ENCODE assay signal across 9 cellular contexts in the genomic region with DNA sequence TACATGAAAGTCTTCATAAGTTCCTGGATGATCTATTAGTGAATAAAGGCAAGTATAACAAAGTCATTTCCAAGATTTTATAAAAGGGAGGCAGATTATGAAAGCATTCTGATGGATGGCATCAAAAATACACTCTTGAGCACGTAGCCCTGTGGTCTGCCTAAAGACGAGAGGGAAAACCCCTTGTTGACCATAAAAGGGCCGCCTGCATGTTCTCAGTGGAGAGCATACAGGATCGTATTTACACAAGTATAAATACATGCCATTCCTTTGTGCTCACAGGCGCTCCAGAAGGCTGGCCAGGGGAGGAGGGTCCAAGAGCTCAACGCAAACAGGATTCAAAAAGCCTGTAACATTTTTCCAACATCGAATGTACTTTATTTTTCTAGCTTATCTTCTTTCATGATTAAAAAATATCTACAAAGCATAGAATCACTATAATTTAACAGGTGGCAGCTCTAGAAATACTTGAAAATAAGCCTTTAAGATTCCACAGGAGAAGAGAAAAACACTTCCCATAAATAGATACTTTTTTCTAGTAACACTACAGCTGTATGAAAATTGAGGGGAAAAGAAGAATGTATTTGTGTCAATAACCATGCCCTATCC. TPM values are rescaled to one million over a fixed set of nuclear protein-coding genes. Genes with fewer than 3 reads are reported as not detected.
A peak's percentile ranks its signal among the peaks of the same experiment; 100 is the strongest.
DNase-seq lines count a peak whose midpoint lies in the region; ATAC-seq, FAIRE-seq and TF ChIP-seq lines count a peak whose summit lies in the region.
"Had no signal": no experiment of that assay in that cellular context is flagged by ENCODE, and none has a peak within 500 bp of the region (broad histone marks: within the 10 kb centered on the region; RNA-seq: fewer than 3 reads in every experiment).

No MANE protein-coding gene starts in this region.

- H3K4me2 ChIP-seq in keratinocyte (ENCODE audit: control insufficient read depth, extremely low read depth, insufficient read depth, low read depth, low read length): peak overlapping the region; percentile 65

- H3K36me3 ChIP-seq in keratinocyte (ENCODE audit: control insufficient read depth in 2 of 2, extremely low read depth in 1 of 2, insufficient read depth in 2 of 2, low read length in 2 of 2): no peaks in the 10 kb centered on the region
- no peaks in the 10 kb centered on the region for H3K36me3 ChIP-seq in uterus

- H3K4me1 ChIP-seq in keratinocyte (ENCODE audit: control insufficient read depth, extremely low read depth, insufficient read depth, low read length) (peaks cover 74% of the 10 kb centered on the region), uterus (no peaks in the 10 kb centered on the region)

- H3K27ac ChIP-seq in keratinocyte (ENCODE audit: control insufficient read depth, insufficient read depth, low read length): peak overlapping the region; percentile 96
- H3K27ac ChIP-seq in uterus: peak overlapping the region; percentile 72 to 90
- H3K27ac ChIP-seq: 22Rv1 had no signal

- H3K9ac ChIP-seq in keratinocyte (ENCODE audit: control insufficient read depth, extremely low read depth, insufficient read depth, low read length): peak overlapping the region; percentile 70

- intact Hi-C loops in uterus (cut with DNase I; ENCODE audit: low total_unique reads): no loop called here

- no peak overlapping the region for H2AFZ ChIP-seq in keratinocyte (ENCODE audit: control insufficient read depth, low read length)

- no peak for TF ChIP-seq CTCF in astrocyte of the cerebellum (IDR thresholded peaks at IDR 0.05; ENCODE audit: low read depth, low read length, missing control alignments)
- no peak for TF ChIP-seq CTCF in keratinocyte (optimal IDR thresholded peaks at IDR 0.05 in 1 of 3, IDR thresholded peaks at IDR 0.05 in 1 of 3, conservative IDR thresholded peaks at IDR 0.05 in 1 of 3; ENCODE audit: extremely low read depth in 1 of 3, insufficient read depth in 2 of 3, low read length in 3 of 3)
- TF ChIP-seq CTCF in uterus (IDR thresholded peaks at IDR 0.05): no peak

- no peaks in the 10 kb centered on the region for H4K20me1 ChIP-seq in keratinocyte (ENCODE audit: control insufficient read depth, extremely low read depth, insufficient read depth, low read length)

- ATAC-seq in HG02678 (IDR thresholded peaks at IDR 0.05; ENCODE audit: unreplicated experiment): no peak
- ATAC-seq in GM21528 (IDR thresholded peaks at IDR 0.05; ENCODE audit: low FRiP score, unreplicated experiment): no peak

- H3K4me3 ChIP-seq in astrocyte of the cerebellum (ENCODE audit: low read depth, low read length): no peak overlapping the region
- H3K4me3 ChIP-seq in keratinocyte (ENCODE audit: control insufficient read depth in 2 of 3, extremely low read depth in 1 of 3, insufficient read depth in 2 of 3, low read depth in 1 of 3, low read length in 3 of 3): peak overlapping the region in 1 of 3 experiments; percentile 36
- H3K4me3 ChIP-seq in uterus: peak overlapping the region in 1 of 2 donors; percentile 3

- dilution Hi-C loops in keratinocyte (cut with MboI; ENCODE audit: extremely low pct_ligation_motif_present, low sequenced_read_pairs): no loop called here

- no peak for TF ChIP-seq POLR2A in uterus (IDR thresholded peaks at IDR 0.05)

- FAIRE-seq in keratinocyte (lab: Jason Lieb, UNC): peak; percentile 92

- H3K9me1 ChIP-seq in keratinocyte (ENCODE audit: control insufficient read depth, extremely low read depth, insufficient read depth, low read length): no peaks in the 10 kb centered on the region

- peaks cover 68% of the 10 kb centered on the region for H3K79me2 ChIP-seq in keratinocyte (ENCODE audit: control insufficient read depth, insufficient read depth, low read length)

- DNase-seq in NCI-H2107 treated with DMSO at 0.1 percent for 48 hours (lab: John Stamatoyannopoulos, UW; ENCODE audit: unreplicated experiment) (peak; percentile 5), NCI-H2107 (lab: John Stamatoyannopoulos, UW) (no peak), astrocyte of the cerebellum (ENCODE audit: low read depth) (peak; percentile 83), keratinocyte (ENCODE audit: low read depth, low spot score) (no peak), uterus (peak; percentile 24 to 78)
- DNase-seq in stimulated activated CD4-positive, alpha-beta T cell treated with anti-CD3 and anti-CD28 coated beads, Interleukin-2, amount 100 ng/mL, for 24 hours: no peak

- in situ Hi-C loops in astrocyte of the cerebellum (cut with HindIII; ENCODE audit: low sequenced_read_pairs): no loop called here

- no peaks in the 10 kb centered on the region for H3K27me3 ChIP-seq in keratinocyte (ENCODE audit: control insufficient read depth, extremely low read depth, insufficient read depth, low read length)
- no peaks in the 10 kb centered on the region for H3K27me3 ChIP-seq in uterus

- H3K9me3 ChIP-seq in keratinocyte (ENCODE audit: control insufficient read depth, low read depth, low read length): no peaks in the 10 kb centered on the region
- no peaks in the 10 kb centered on the region for H3K9me3 ChIP-seq in uterus

RNA-seq across cellular contexts. Expression of gene PDGFC, which starts 29.6 kb away (rescaled TPM):
- polyA plus RNA-seq in keratinocyte: 19.5 to 29.7 TPM (median 28.9 TPM) in 3 replicates
- 22.1 TPM for polyA plus RNA-seq in keratinocyte (2011; ENCODE audit: low read depth)
- 11.6 and 23.3 TPM in 2 replicates for polyA plus RNA-seq in keratinocyte (2011; cell fraction: cytosol; rRNA removed)
- polyA plus RNA-seq in keratinocyte (2011; cell fraction: nucleus; rRNA removed): 34.6 and 37.1 TPM in 2 replicates
- polyA plus RNA-seq in keratinocyte (2012; ENCODE audit: low replicate concordance): 12.8 and 36.2 TPM in 2 replicates
- 30.0 to 73.6 TPM (median 44.4 TPM) in 3 replicates for polyA minus RNA-seq in keratinocyte
- polyA minus RNA-seq in keratinocyte (2011; cell fraction: cytosol; rRNA and poly(A)+ RNA removed): 24.0 TPM
- 35.7 and 84.4 TPM in 2 replicates for polyA minus RNA-seq in keratinocyte (2011; cell fraction: nucleus; rRNA and poly(A)+ RNA removed)
- total RNA-seq in uterus: 100 to 1,000 TPM in 1 of 4 donors, 10 to 100 TPM in 3; 22.5 to 103 (median 70.2) TPM

Comparison
In these comparisons a context has a peak if more than half of its experiments do, and no peak if none do; other contexts are left out.
1. DNase-seq: peak in NCI-H2107 treated with DMSO at 0.1 percent for 48 hours (single experiment), astrocyte of the cerebellum (single experiment) and uterus (2 of 2); none in NCI-H2107 (single experiment), keratinocyte (single experiment) and stimulated activated CD4-positive, alpha-beta T cell treated with anti-CD3 and anti-CD28 coated beads, Interleukin-2, amount 100 ng/mL, for 24 hours (0 of 2).